In genomic region chr1:12614402-12615165, GRCh38 we compare ENCODE assay signal across 8 cellular contexts. TPM values are rescaled to one million over a fixed set of nuclear protein-coding genes. Genes with fewer than 3 reads are reported as not detected.
DNase-seq lines count a peak whose midpoint lies in the region; TF ChIP-seq lines count a peak whose summit lies in the region.

No MANE protein-coding gene starts in this region.

- peak overlapping the region; percentile 87 for H3K27ac Mint-ChIP-seq in neural progenitor cell

- CTCF ChIA-PET in AG04449 (lab: Yijun Ruan, JAX), result interaction anchor here (1.3 to 7.7 kb wide), 5 partner anchors 13 to 232 kb away, joined by 3 to 71 read pairs (median 9); no protein-coding TSS in a partner anchor

- H3K4me3 ChIP-seq in AG04449 (ENCODE audit: low read depth, low read length) (peak overlapping the region; percentile 82), LNCaP clone FGC (ENCODE audit: low read depth, low read length) (peak overlapping the region; percentile 61; the same call in 1 of the 2 replicates), neural progenitor cell (no peak overlapping the region)
- peak overlapping the region; percentile 96 for H3K4me3 ChIP-seq in effector memory CD4-positive, alpha-beta T cell (ENCODE audit: insufficient read depth, low read depth, low read length, poor library complexity, severe bottlenecking)

- DNase-seq in AG04449 (ENCODE audit: low read depth, low spot score) (no peak), LNCaP clone FGC (ENCODE audit: low read depth) (no peak), neural progenitor cell (ENCODE audit: low spot score) (no peak), NCI-H510A treated with DMSO at 0.1 percent for 48 hours (lab: John Stamatoyannopoulos, UW) (no peak), A172 (ENCODE audit: low spot score) (no peak), epidermal melanocyte (ENCODE audit: insufficient read length, low spot score) (no peak)
- DNase-seq in effector memory CD4-positive, alpha-beta T cell, result no peak
- DNase-seq in stimulated activated CD4-positive, alpha-beta T cell treated with anti-CD3 and anti-CD28 coated beads, Interleukin-15, amount 100 ng/mL, for 24 hours, result no peak

- POLR2A ChIA-PET in AG04449 (lab: Yijun Ruan, JAX), result interaction anchor here (0.7 to 3.1 kb wide), 3 partner anchors 19 to 207 kb away, joined by 3 to 25 read pairs (median 4); no protein-coding TSS in a partner anchor

- H3K27ac ChIP-seq in effector memory CD4-positive, alpha-beta T cell (ENCODE audit: insufficient read depth, low read length, poor library complexity, severe bottlenecking), result no peak overlapping the region
- no peak overlapping the region for H3K27ac ChIP-seq in neural progenitor cell

- H3K27me3 ChIP-seq in effector memory CD4-positive, alpha-beta T cell (replicated peaks; ENCODE audit: control insufficient read depth, insufficient read depth, low read length, poor library complexity, severe bottlenecking), result no peaks in the 10 kb centered on the region
- H3K27me3 ChIP-seq in neural progenitor cell, result peaks cover 18% of the 10 kb centered on the region

- peaks cover 48% of the 10 kb centered on the region for H3F3A ChIP-seq in neural progenitor cell (ENCODE audit: low read depth)

- no peak overlapping the region for H2AFZ ChIP-seq in neural progenitor cell (replicated peaks)

- H4K20me1 ChIP-seq in neural progenitor cell (ENCODE audit: low read depth), result peaks cover 16% of the 10 kb centered on the region

- H3K27me3 Mint-ChIP-seq in neural progenitor cell (ENCODE audit: insufficient read depth, low read depth), result peaks cover 41% of the 10 kb centered on the region

- TF ChIP-seq CTCF in AG04449 (IDR thresholded peaks at IDR 0.05; ENCODE audit: insufficient read depth, low read length, missing control alignments) (no peak), LNCaP clone FGC (IDR thresholded peaks at IDR 0.05; ENCODE audit: control insufficient read depth, extremely low read depth, insufficient read depth) (no peak), neural progenitor cell (IDR thresholded peaks at IDR 0.05) (no peak)

- peaks cover 27% of the 10 kb centered on the region for H3K4me1 ChIP-seq in effector memory CD4-positive, alpha-beta T cell (ENCODE audit: control insufficient read depth, insufficient read depth, low read length, poor library complexity, severe bottlenecking)
- peaks cover 19% of the 10 kb centered on the region for H3K4me1 ChIP-seq in neural progenitor cell

- H3K4me3 Mint-ChIP-seq in neural progenitor cell, result peak overlapping the region; percentile 24

- no peak overlapping the region for H3K9ac ChIP-seq in neural progenitor cell

- H3K36me3 ChIP-seq in effector memory CD4-positive, alpha-beta T cell (ENCODE audit: control insufficient read depth, insufficient read depth, low read length), result no peaks in the 10 kb centered on the region
- H3K36me3 ChIP-seq in neural progenitor cell, result no peaks in the 10 kb centered on the region

- no peaks in the 10 kb centered on the region for H3K36me3 Mint-ChIP-seq in neural progenitor cell

- peaks cover 35% of the 10 kb centered on the region for H3K4me1 Mint-ChIP-seq in neural progenitor cell

- H3K9me3 Mint-ChIP-seq in neural progenitor cell, result no peaks in the 10 kb centered on the region

- H3K9me3 ChIP-seq in effector memory CD4-positive, alpha-beta T cell (ENCODE audit: control insufficient read depth, low read length), result no peaks in the 10 kb centered on the region
- no peaks in the 10 kb centered on the region for H3K9me3 ChIP-seq in neural progenitor cell (ENCODE audit: low read depth)

- H3K79me2 ChIP-seq in neural progenitor cell (ENCODE audit: low read depth), result peaks cover 20% of the 10 kb centered on the region

- H3K4me2 ChIP-seq in neural progenitor cell, result peak overlapping the region; percentile 91

RNA-seq across cellular contexts. Expression of gene DHRS3, which starts 3.4 kb away (rescaled TPM):
- 2.5 and 4.3 TPM in 2 replicates for total RNA-seq in neural progenitor cell (ENCODE audit: low replicate concordance)
- not detected in 2 replicates for total RNA-seq in A172 (2014; rRNA removed; shearing (Covaris generic))

RNA-seq across cellular contexts. Expression of gene AADACL4, which starts 29.3 kb away (rescaled TPM):
- not detected in 2 replicates for total RNA-seq in neural progenitor cell (ENCODE audit: low replicate concordance)
- total RNA-seq in A172 (2014; rRNA removed; shearing (Covaris generic)), result not detected in 2 replicates
